Comparison of ENCODE assay signal across 26 cellular contexts in genomic region chr22:48346911-48347310, GRCh38.
"Had no signal": no experiment of that assay in that cellular context is flagged by ENCODE, and none has a peak within 500 bp of the region (broad histone marks: within the 10 kb centered on the region; RNA-seq: fewer than 3 reads in every experiment).

No MANE protein-coding gene starts in this region.

- H3K36me3 Mint-ChIP-seq: activated naive CD4-positive, alpha-beta T cell treated with anti-CD3 and anti-CD28 coated beads, Interleukin-2, amount 10 ng/mL, durations not matched to agents 7 days and 5 days; activated naive CD8-positive, alpha-beta T cell; brain had no signal

- H3K4me1 ChIP-seq: SJSA1 had no signal

- H3K9me3 ChIP-seq: SJSA1, SK-N-SH had no signal

- H3K27me3 Mint-ChIP-seq: activated CD4-positive, alpha-beta T cell treated with anti-CD3 and anti-CD28 coated beads, Interleukin-2, amount 10 ng/mL, durations not matched to agents 24 days and 14 days; activated naive CD4-positive, alpha-beta T cell treated with anti-CD3 and anti-CD28 coated beads, Interleukin-2, amount 10 ng/mL, durations not matched to agents 7 days and 5 days; activated naive CD8-positive, alpha-beta T cell; activated T-helper 17 cell treated with anti-CD3 and anti-CD28 coated beads, Interleukin-2, amount 50 U/mL, for 72 hours had no signal

- H3K36me3 ChIP-seq: SJSA1 had no signal

- H3K27ac Mint-ChIP-seq: activated CD4-positive, alpha-beta T cell treated with anti-CD3 and anti-CD28 coated beads, Interleukin-2, amount 10 ng/mL, durations not matched to agents 24 days and 14 days; activated CD8-positive, alpha-beta T cell treated with anti-CD3 and anti-CD28 coated beads for 36 hours; activated naive CD4-positive, alpha-beta T cell treated with anti-CD3 and anti-CD28 coated beads, Interleukin-2, amount 10 ng/mL, durations not matched to agents 7 days and 5 days; activated naive CD8-positive, alpha-beta T cell; activated naive CD8-positive, alpha-beta T cell treated with anti-CD3 and anti-CD28 coated beads, Interleukin-2, amount 50 U/mL, for 24 hours; activated T-cell treated with anti-CD3 and anti-CD28 coated beads, Interleukin-2, amount 50 U/mL, for 72 hours; activated T-helper 17 cell treated with anti-CD3 and anti-CD28 coated beads, Interleukin-2, amount 50 U/mL, for 72 hours; T-helper 1 cell treated with Interleukin-12 subunit alpha and Interleukin-12 subunit beta and Interleukin-4 antibody, amounts not matched to agents 30 μg/mL and 1 μg/mL, for 36 hours; T-helper 2 cell treated with Interferon-gamma antibody and Interleukin-4, amounts not matched to agents 5 μg/mL and 100 μg/mL, for 36 hours had no signal

- H3K4me1 Mint-ChIP-seq: activated CD4-positive, alpha-beta T cell treated with anti-CD3 and anti-CD28 coated beads, Interleukin-2, amount 10 ng/mL, durations not matched to agents 24 days and 14 days; activated naive CD4-positive, alpha-beta T cell treated with anti-CD3 and anti-CD28 coated beads, Interleukin-2, amount 10 ng/mL, durations not matched to agents 7 days and 5 days; activated naive CD8-positive, alpha-beta T cell treated with anti-CD3 and anti-CD28 coated beads, Interleukin-2, amount 50 U/mL, for 24 hours; activated T-helper 17 cell treated with anti-CD3 and anti-CD28 coated beads, Interleukin-2, amount 50 U/mL, for 72 hours; brain had no signal

- DNase-seq: activated CD4-positive, alpha-beta T cell treated with anti-CD3 and anti-CD28 coated beads, Interleukin-2, amount 10 ng/mL, durations not matched to agents 24 days and 14 days; activated CD4-positive, alpha-beta T cell treated with anti-CD3 and anti-CD28 coated beads, Interleukin-2, amount 50 U/mL, for 4 hours; activated CD8-positive, alpha-beta T cell treated with anti-CD3 and anti-CD28 coated beads for 36 hours; activated gamma-delta T cell treated with Interleukin-2 at 50 U/mL for 16 hours; activated naive CD4-positive, alpha-beta T cell treated with anti-CD3 and anti-CD28 coated beads, Interleukin-2, amount 10 ng/mL, durations not matched to agents 7 days and 5 days; activated naive CD8-positive, alpha-beta T cell treated with anti-CD3 and anti-CD28 coated beads, Interleukin-2, amount 50 U/mL, for 24 hours; activated T-cell treated with anti-CD3 and anti-CD28 coated beads, Interleukin-2, amount 50 U/mL, for 1 hour; activated T-cell treated with anti-CD3 and anti-CD28 coated beads, Interleukin-2, amount 50 U/mL, for 72 hours; central memory CD4-positive, alpha-beta T cell; NCI-H1105 treated with DMSO at 0.1 percent for 48 hours; NCI-H1436; NCI-H1694; NCI-H1930; NCI-H2081 treated with DMSO at 0.1 percent for 48 hours; NCI-H345; NCI-H524 treated with DMSO at 0.1 percent for 48 hours; SHP77 treated with DMSO at 0.1 percent for 48 hours; SK-N-SH had no signal

- H3K27ac ChIP-seq: SJSA1 had no signal

- ATAC-seq: activated CD8-positive, alpha-beta T cell treated with anti-CD3 and anti-CD28 coated beads for 36 hours; activated naive CD8-positive, alpha-beta T cell treated with anti-CD3 and anti-CD28 coated beads, Interleukin-2, amount 50 U/mL, for 24 hours; activated T-cell treated with anti-CD3 and anti-CD28 coated beads, Interleukin-2, amount 50 U/mL, for 72 hours; activated T-helper 17 cell treated with anti-CD3 and anti-CD28 coated beads, Interleukin-2, amount 50 U/mL, for 72 hours; K562; Panc1 had no signal

- H3K9ac ChIP-seq: SK-N-SH had no signal

- H3K4me2 ChIP-seq: SK-N-SH had no signal

- H3K4me3 Mint-ChIP-seq: activated CD4-positive, alpha-beta T cell treated with anti-CD3 and anti-CD28 coated beads, Interleukin-2, amount 10 ng/mL, durations not matched to agents 24 days and 14 days; activated CD8-positive, alpha-beta T cell treated with anti-CD3 and anti-CD28 coated beads for 36 hours; activated naive CD4-positive, alpha-beta T cell treated with anti-CD3 and anti-CD28 coated beads, Interleukin-2, amount 10 ng/mL, durations not matched to agents 7 days and 5 days; activated naive CD8-positive, alpha-beta T cell; activated naive CD8-positive, alpha-beta T cell treated with anti-CD3 and anti-CD28 coated beads, Interleukin-2, amount 50 U/mL, for 24 hours; activated T-cell treated with anti-CD3 and anti-CD28 coated beads, Interleukin-2, amount 50 U/mL, for 72 hours; activated T-helper 17 cell treated with anti-CD3 and anti-CD28 coated beads, Interleukin-2, amount 50 U/mL, for 72 hours; brain; T-helper 1 cell treated with Interleukin-12 subunit alpha and Interleukin-12 subunit beta and Interleukin-4 antibody, amounts not matched to agents 30 μg/mL and 1 μg/mL, for 36 hours; T-helper 2 cell treated with Interferon-gamma antibody and Interleukin-4, amounts not matched to agents 5 μg/mL and 100 μg/mL, for 36 hours had no signal

- H3K27me3 ChIP-seq: SJSA1 had no signal

- H3K9me3 Mint-ChIP-seq: activated CD4-positive, alpha-beta T cell treated with anti-CD3 and anti-CD28 coated beads, Interleukin-2, amount 10 ng/mL, durations not matched to agents 24 days and 14 days; activated CD8-positive, alpha-beta T cell treated with anti-CD3 and anti-CD28 coated beads for 36 hours; activated naive CD4-positive, alpha-beta T cell treated with anti-CD3 and anti-CD28 coated beads, Interleukin-2, amount 10 ng/mL, durations not matched to agents 7 days and 5 days; activated naive CD8-positive, alpha-beta T cell treated with anti-CD3 and anti-CD28 coated beads, Interleukin-2, amount 50 U/mL, for 24 hours; activated T-cell treated with anti-CD3 and anti-CD28 coated beads, Interleukin-2, amount 50 U/mL, for 72 hours; activated T-helper 17 cell treated with anti-CD3 and anti-CD28 coated beads, Interleukin-2, amount 50 U/mL, for 72 hours; T-helper 1 cell treated with Interleukin-12 subunit alpha and Interleukin-12 subunit beta and Interleukin-4 antibody, amounts not matched to agents 30 μg/mL and 1 μg/mL, for 36 hours; T-helper 2 cell treated with Interferon-gamma antibody and Interleukin-4, amounts not matched to agents 5 μg/mL and 100 μg/mL, for 36 hours had no signal

- H3K4me3 ChIP-seq: K562, SJSA1 had no signal
